18 cellular contexts compared by ENCODE assay signal in genomic region chr5:133382661-133383579, GRCh38.
DNase-seq lines count a peak whose midpoint lies in the region; ATAC-seq and TF ChIP-seq lines count a peak whose summit lies in the region.
"Had no signal": no experiment of that assay in that cellular context is flagged by ENCODE, and none has a peak within 500 bp of the region (broad histone marks: within the 10 kb centered on the region; RNA-seq: fewer than 3 reads in every experiment).

No MANE protein-coding gene starts in this region.

- H3K36me3 ChIP-seq in iPS-20b (ENCODE audit: insufficient read depth, low read depth, low read length) = no peaks in the 10 kb centered on the region
- no peaks in the 10 kb centered on the region for H3K36me3 ChIP-seq in vagina
- H3K36me3 ChIP-seq in left ventricle myocardium inferior = no peaks in the 10 kb centered on the region
- H3K36me3 ChIP-seq: SJSA1 had no signal

- TF ChIP-seq POLR2A in vagina (IDR thresholded peaks at IDR 0.05) = no peak

- H3K9me3 Mint-ChIP-seq in progenitor cell of endocrine pancreas (ENCODE audit: low read depth) = peaks cover 6% of the 10 kb centered on the region
- H3K9me3 Mint-ChIP-seq in activated naive CD8-positive, alpha-beta T cell treated with anti-CD3 and anti-CD28 coated beads, Interleukin-2, amount 50 U/mL, for 24 hours = peaks cover 6% of the 10 kb centered on the region

- H3K4me1 Mint-ChIP-seq in progenitor cell of endocrine pancreas (ENCODE audit: low read depth) = peaks cover 4% of the 10 kb centered on the region
- H3K4me1 Mint-ChIP-seq in activated naive CD8-positive, alpha-beta T cell treated with anti-CD3 and anti-CD28 coated beads, Interleukin-2, amount 50 U/mL, for 24 hours = no peaks in the 10 kb centered on the region

- H3K27me3 ChIP-seq in iPS-20b (ENCODE audit: insufficient read depth, low read length) = no peaks in the 10 kb centered on the region
- no peaks in the 10 kb centered on the region for H3K27me3 ChIP-seq in vagina
- peaks cover 39% of the 10 kb centered on the region for H3K27me3 ChIP-seq in left ventricle myocardium inferior (ENCODE audit: low read depth)

- peak overlapping the region; percentile 21 for H3K27ac Mint-ChIP-seq in progenitor cell of endocrine pancreas
- no peak overlapping the region for H3K27ac Mint-ChIP-seq in activated naive CD8-positive, alpha-beta T cell treated with anti-CD3 and anti-CD28 coated beads, Interleukin-2, amount 50 U/mL, for 24 hours
- H3K27ac Mint-ChIP-seq: CD8-positive, alpha-beta T cell had no signal

- H3K9me3 ChIP-seq in iPS-20b (ENCODE audit: insufficient read depth, low read depth, low read length) (peaks cover 8% of the 10 kb centered on the region), vagina (no peaks in the 10 kb centered on the region), left ventricle myocardium inferior (replicated peaks) (peaks cover 9% of the 10 kb centered on the region)

- H3K9ac ChIP-seq in iPS-20b (ENCODE audit: low read depth, low read length) = no peak overlapping the region

- H3K4me1 ChIP-seq in iPS-20b (ENCODE audit: insufficient read depth, low read length) (peaks cover 8% of the 10 kb centered on the region; the same call in 1 of the 2 replicates), vagina (no peaks in the 10 kb centered on the region), left ventricle myocardium inferior (no peaks in the 10 kb centered on the region)
- H3K4me1 ChIP-seq: SJSA1 had no signal

- no peak overlapping the region for H3K4me3 Mint-ChIP-seq in progenitor cell of endocrine pancreas (ENCODE audit: low read depth)
- H3K4me3 Mint-ChIP-seq in activated naive CD8-positive, alpha-beta T cell treated with anti-CD3 and anti-CD28 coated beads, Interleukin-2, amount 50 U/mL, for 24 hours = no peak overlapping the region
- H3K4me3 Mint-ChIP-seq: CD8-positive, alpha-beta T cell had no signal

- intact Hi-C loops in vagina (cut with DNase I) = no loop called here
- intact Hi-C loops in left ventricle myocardium inferior (cut with micrococcal nuclease) = no loop called here

- H3K27ac ChIP-seq in iPS-20b (ENCODE audit: low read length) (no peak overlapping the region), vagina (no peak overlapping the region), left ventricle myocardium inferior (replicated peaks) (no peak overlapping the region)
- H3K27ac ChIP-seq: SJSA1 had no signal

- 0 out of 2 replicates have a peak overlapping the region, but pooled peaks have one; percentile 6 for H3K4me3 ChIP-seq in iPS-20b (ENCODE audit: low read length)
- H3K4me3 ChIP-seq in vagina = no peak overlapping the region
- H3K4me3 ChIP-seq in left ventricle myocardium inferior = no peak overlapping the region
- H3K4me3 ChIP-seq: SJSA1 had no signal

- TF ChIP-seq CTCF in progenitor cell of endocrine pancreas (IDR thresholded peaks at IDR 0.05; ENCODE audit: unreplicated experiment) (no peak), vagina (IDR thresholded peaks at IDR 0.05) (no peak), left ventricle myocardium inferior (IDR thresholded peaks at IDR 0.05; ENCODE audit: borderline replicate concordance) (no peak)

- H3K27me3 Mint-ChIP-seq in progenitor cell of endocrine pancreas = peaks cover 18% of the 10 kb centered on the region
- peaks cover 35% of the 10 kb centered on the region for H3K27me3 Mint-ChIP-seq in activated naive CD8-positive, alpha-beta T cell treated with anti-CD3 and anti-CD28 coated beads, Interleukin-2, amount 50 U/mL, for 24 hours

- no peaks in the 10 kb centered on the region for H3K36me3 Mint-ChIP-seq in progenitor cell of endocrine pancreas (ENCODE audit: insufficient read depth)
- H3K36me3 Mint-ChIP-seq in activated naive CD8-positive, alpha-beta T cell treated with anti-CD3 and anti-CD28 coated beads, Interleukin-2, amount 50 U/mL, for 24 hours (ENCODE audit: low read depth) = no peaks in the 10 kb centered on the region
- H3K36me3 Mint-ChIP-seq: CD8-positive, alpha-beta T cell had no signal

- DNase-seq in activated CD8-positive, alpha-beta memory T cell treated with anti-CD3 and anti-CD28 coated beads, Interleukin-2, amount 50 U/mL, for 48 hours = peak; percentile 8
- no peak for DNase-seq in activated CD8-positive, alpha-beta memory T cell treated with anti-CD3 and anti-CD28 coated beads, Interleukin-2, amount 50 U/mL, for 4 hours
- DNase-seq in progenitor cell of endocrine pancreas (ENCODE audit: low spot score, unreplicated experiment) = no peak
- DNase-seq in vagina (ENCODE audit: extremely low spot score in 2 of 2) = peak; percentile 61 to 69
- no peak for DNase-seq in activated naive CD8-positive, alpha-beta T cell treated with anti-CD3 and anti-CD28 coated beads, Interleukin-2, amount 50 U/mL, for 24 hours
- no peak for DNase-seq in left ventricle myocardium inferior
- DNase-seq: 8988T, C1 segment of cervical spinal cord, Kasumi-1, NCI-H1694 treated with DMSO at 0.1 percent for 48 hours, NCI-H2081 treated with DMSO at 0.1 percent for 48 hours, NCI-H2171 treated with DMSO at 0.1 percent for 48 hours, NCI-H526, OCI-M1 had no signal

- no peak for ATAC-seq in activated naive CD8-positive, alpha-beta T cell treated with anti-CD3 and anti-CD28 coated beads, Interleukin-2, amount 50 U/mL, for 24 hours
- ATAC-seq in GM21526 (IDR thresholded peaks at IDR 0.05; ENCODE audit: low FRiP score, unreplicated experiment) = no peak
- ATAC-seq: CD8-positive, alpha-beta T cell had no signal

Comparison
In these comparisons a context has a peak if more than half of its experiments do, and no peak if none do; other contexts are left out.
1. DNase-seq: peak in activated CD8-positive, alpha-beta memory T cell treated with anti-CD3 and anti-CD28 coated beads, Interleukin-2, amount 50 U/mL, for 48 hours (single experiment) and vagina (2 of 2); none in activated CD8-positive, alpha-beta memory T cell treated with anti-CD3 and anti-CD28 coated beads, Interleukin-2, amount 50 U/mL, for 4 hours (single experiment), progenitor cell of endocrine pancreas (single experiment), activated naive CD8-positive, alpha-beta T cell treated with anti-CD3 and anti-CD28 coated beads, Interleukin-2, amount 50 U/mL, for 24 hours (single experiment) and left ventricle myocardium inferior (single experiment).